8 cellular contexts compared by ENCODE assay signal in the genomic region with DNA sequence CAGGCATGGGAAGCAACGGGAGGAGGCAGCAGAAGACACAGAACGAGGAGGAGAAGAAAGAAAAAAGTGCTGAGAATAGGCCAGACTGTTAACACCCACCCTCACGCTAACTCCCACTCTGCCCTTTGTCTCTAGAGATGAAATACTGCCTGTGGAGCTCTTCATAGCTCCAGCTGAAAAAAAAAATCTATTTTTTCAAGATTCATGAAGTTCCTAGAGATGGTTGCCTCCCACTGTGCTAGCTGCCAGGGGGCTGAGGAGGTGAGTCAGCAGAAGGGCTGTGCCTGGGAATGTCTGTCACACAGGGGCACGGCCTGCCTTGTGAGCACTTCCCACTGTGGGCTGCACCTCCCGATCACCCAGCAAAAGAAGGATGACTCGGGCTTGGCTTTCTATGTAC. TPM values are rescaled to one million over a fixed set of nuclear protein-coding genes. Genes with fewer than 3 reads are reported as not detected.
A peak's percentile ranks its signal among the peaks of the same experiment; 100 is the strongest.
DNase-seq lines count a peak whose midpoint lies in the region; ATAC-seq and TF ChIP-seq lines count a peak whose summit lies in the region.

No MANE protein-coding gene starts in this region.

- DNase-seq in ACHN (peak; percentile 79), NCI-H2171 (lab: John Stamatoyannopoulos, UW) (peak; percentile 70), epidermal melanocyte (ENCODE audit: insufficient read length, low spot score) (peak; percentile 58), mucosa of descending colon (peak; percentile 39 to 76 (median 55)), NCI-H2029 treated with DMSO at 0.1 percent for 48 hours (lab: John Stamatoyannopoulos, UW) (no peak), DMS79 treated with DMSO at 0.1 percent for 48 hours (lab: John Stamatoyannopoulos, UW) (no peak), NCI-H748 (lab: John Stamatoyannopoulos, UW; ENCODE audit: unreplicated experiment) (no peak)

- H3K36me3 ChIP-seq in mucosa of descending colon (ENCODE audit: low read depth), result no peaks in the 10 kb centered on the region

- peak; percentile 71 for ATAC-seq in mucosa of descending colon
- ATAC-seq in HG03520 (IDR thresholded peaks at IDR 0.05; ENCODE audit: unreplicated experiment), result no peak

- intact Hi-C loops in mucosa of descending colon (cut with DNase I, micrococcal nuclease), result no loop called here

- peaks cover 41% of the 10 kb centered on the region for H3K4me1 ChIP-seq in mucosa of descending colon (ENCODE audit: low read depth)

- no peak for TF ChIP-seq CTCF in mucosa of descending colon (IDR thresholded peaks at IDR 0.05)

- in situ Hi-C loops in ACHN (cut with HindIII; ENCODE audit: low pct_ligation_motif_present, low pct_unique_long_range_greater_than_20kb, low sequenced_read_pairs), result no loop called here

- no peak overlapping the region for H3K4me3 ChIP-seq in mucosa of descending colon

- no peaks in the 10 kb centered on the region for H3K9me3 ChIP-seq in mucosa of descending colon

RNA-seq across cellular contexts. Expression of a gene that starts 44.3 kb away (rescaled TPM):
- total RNA-seq in mucosa of descending colon, result 10 to 100 TPM in 2 of 3 donors, 1 to 10 TPM in 1; 5.5 to 17.3 (median 12.7) TPM

Comparison
In these comparisons a context has a peak if more than half of its experiments do, and no peak if none do; other contexts are left out.
1. DNase-seq: peak in ACHN (single experiment), NCI-H2171 (single experiment), epidermal melanocyte (single experiment) and mucosa of descending colon (3 of 3); none in NCI-H2029 treated with DMSO at 0.1 percent for 48 hours (single experiment), DMS79 treated with DMSO at 0.1 percent for 48 hours (single experiment) and NCI-H748 (single experiment).